1 cellular context compared by ENCODE assay signal in the genomic region with DNA sequence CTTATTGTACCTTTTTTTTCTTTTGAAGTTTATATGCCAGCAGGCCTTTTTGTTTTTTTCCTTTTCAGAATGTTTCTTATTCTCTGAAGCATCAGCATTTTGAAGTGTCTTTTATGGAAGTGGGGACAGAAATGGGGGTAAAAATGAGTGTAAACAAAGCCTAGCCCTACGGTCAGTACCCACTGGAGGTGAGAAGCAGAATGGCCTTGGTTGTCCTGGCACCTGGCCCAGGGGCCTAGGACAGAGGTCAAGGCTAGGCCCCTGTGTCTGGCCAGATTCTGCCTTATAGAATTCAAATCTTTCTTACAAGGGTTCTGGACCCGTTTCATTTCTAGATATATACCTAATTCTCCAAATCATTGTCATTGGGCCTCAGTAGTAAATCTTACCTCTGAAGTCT.
TF ChIP-seq lines count a peak whose summit lies in the region.

No MANE protein-coding gene starts in this region.

TF ChIP-seq in HepG2, 621 proteins besides CTCF, POLR2A, EP300 and RAD21 (continued from another document and continues in another):
- TF ChIP-seq, protein P1, sequence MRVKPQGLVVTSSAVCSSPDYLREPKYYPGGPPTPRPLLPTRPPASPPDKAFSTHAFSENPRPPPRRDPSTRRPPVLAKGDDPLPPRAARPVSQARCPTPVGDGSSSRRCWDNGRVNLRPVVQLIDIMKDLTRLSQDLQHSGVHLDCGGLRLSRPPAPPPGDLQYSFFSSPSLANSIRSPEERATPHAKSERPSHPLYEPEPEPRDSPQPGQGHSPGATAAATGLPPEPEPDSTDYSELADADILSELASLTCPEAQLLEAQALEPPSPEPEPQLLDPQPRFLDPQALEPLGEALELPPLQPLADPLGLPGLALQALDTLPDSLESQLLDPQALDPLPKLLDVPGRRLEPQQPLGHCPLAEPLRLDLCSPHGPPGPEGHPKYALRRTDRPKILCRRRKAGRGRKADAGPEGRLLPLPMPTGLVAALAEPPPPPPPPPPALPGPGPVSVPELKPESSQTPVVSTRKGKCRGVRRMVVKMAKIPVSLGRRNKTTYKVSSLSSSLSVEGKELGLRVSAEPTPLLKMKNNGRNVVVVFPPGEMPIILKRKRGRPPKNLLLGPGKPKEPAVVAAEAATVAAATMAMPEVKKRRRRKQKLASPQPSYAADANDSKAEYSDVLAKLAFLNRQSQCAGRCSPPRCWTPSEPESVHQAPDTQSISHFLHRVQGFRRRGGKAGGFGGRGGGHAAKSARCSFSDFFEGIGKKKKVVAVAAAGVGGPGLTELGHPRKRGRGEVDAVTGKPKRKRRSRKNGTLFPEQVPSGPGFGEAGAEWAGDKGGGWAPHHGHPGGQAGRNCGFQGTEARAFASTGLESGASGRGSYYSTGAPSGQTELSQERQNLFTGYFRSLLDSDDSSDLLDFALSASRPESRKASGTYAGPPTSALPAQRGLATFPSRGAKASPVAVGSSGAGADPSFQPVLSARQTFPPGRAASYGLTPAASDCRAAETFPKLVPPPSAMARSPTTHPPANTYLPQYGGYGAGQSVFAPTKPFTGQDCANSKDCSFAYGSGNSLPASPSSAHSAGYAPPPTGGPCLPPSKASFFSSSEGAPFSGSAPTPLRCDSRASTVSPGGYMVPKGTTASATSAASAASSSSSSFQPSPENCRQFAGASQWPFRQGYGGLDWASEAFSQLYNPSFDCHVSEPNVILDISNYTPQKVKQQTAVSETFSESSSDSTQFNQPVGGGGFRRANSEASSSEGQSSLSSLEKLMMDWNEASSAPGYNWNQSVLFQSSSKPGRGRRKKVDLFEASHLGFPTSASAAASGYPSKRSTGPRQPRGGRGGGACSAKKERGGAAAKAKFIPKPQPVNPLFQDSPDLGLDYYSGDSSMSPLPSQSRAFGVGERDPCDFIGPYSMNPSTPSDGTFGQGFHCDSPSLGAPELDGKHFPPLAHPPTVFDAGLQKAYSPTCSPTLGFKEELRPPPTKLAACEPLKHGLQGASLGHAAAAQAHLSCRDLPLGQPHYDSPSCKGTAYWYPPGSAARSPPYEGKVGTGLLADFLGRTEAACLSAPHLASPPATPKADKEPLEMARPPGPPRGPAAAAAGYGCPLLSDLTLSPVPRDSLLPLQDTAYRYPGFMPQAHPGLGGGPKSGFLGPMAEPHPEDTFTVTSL (CRISPR knock-in tag; IDR thresholded peaks at IDR 0.05; ENCODE audit: borderline replicate concordance) = no peak
- TF ChIP-seq CBX2 (IDR thresholded peaks at IDR 0.05; ENCODE audit: low read depth, low read length) = no peak
- TF ChIP-seq CBX2 (CRISPR knock-in tag; IDR thresholded peaks at IDR 0.05; ENCODE audit: low read depth) = no peak
- TF ChIP-seq CCDC6 (CRISPR knock-in tag; IDR thresholded peaks at IDR 0.05) = no peak
- no peak for TF ChIP-seq TMF1 (CRISPR knock-in tag; IDR thresholded peaks at IDR 0.05; ENCODE audit: low read depth)
- TF ChIP-seq, protein P2, sequence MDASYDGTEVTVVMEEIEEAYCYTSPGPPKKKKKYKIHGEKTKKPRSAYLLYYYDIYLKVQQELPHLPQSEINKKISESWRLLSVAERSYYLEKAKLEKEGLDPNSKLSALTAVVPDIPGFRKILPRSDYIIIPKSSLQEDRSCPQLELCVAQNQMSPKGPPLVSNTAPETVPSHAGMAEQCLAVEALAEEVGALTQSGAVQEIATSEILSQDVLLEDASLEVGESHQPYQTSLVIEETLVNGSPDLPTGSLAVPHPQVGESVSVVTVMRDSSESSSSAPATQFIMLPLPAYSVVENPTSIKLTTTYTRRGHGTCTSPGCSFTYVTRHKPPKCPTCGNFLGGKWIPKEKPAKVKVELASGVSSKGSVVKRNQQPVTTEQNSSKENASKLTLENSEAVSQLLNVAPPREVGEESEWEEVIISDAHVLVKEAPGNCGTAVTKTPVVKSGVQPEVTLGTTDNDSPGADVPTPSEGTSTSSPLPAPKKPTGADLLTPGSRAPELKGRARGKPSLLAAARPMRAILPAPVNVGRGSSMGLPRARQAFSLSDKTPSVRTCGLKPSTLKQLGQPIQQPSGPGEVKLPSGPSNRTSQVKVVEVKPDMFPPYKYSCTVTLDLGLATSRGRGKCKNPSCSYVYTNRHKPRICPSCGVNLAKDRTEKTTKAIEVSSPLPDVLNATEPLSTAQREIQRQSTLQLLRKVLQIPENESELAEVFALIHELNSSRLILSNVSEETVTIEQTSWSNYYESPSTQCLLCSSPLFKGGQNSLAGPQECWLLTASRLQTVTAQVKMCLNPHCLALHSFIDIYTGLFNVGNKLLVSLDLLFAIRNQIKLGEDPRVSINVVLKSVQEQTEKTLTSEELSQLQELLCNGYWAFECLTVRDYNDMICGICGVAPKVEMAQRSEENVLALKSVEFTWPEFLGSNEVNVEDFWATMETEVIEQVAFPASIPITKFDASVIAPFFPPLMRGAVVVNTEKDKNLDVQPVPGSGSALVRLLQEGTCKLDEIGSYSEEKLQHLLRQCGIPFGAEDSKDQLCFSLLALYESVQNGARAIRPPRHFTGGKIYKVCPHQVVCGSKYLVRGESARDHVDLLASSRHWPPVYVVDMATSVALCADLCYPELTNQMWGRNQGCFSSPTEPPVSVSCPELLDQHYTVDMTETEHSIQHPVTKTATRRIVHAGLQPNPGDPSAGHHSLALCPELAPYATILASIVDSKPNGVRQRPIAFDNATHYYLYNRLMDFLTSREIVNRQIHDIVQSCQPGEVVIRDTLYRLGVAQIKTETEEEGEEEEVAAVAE (CRISPR knock-in tag; IDR thresholded peaks at IDR 0.05; ENCODE audit: borderline replicate concordance) = no peak
- 0 out of 2 replicates have a peak, but pooled peaks have one; percentile 16 for TF ChIP-seq PPARG (CRISPR knock-in tag; conservative IDR thresholded peaks at IDR 0.05)
- no peak for TF ChIP-seq ZNF207 (IDR thresholded peaks at IDR 0.05; ENCODE audit: borderline replicate concordance)
- 0 out of 2 replicates have a peak, but pooled peaks have one; percentile 28 for TF ChIP-seq RXRB (CRISPR knock-in tag; IDR thresholded peaks at IDR 0.05; ENCODE audit: borderline replicate concordance)
- no peak for TF ChIP-seq ELF4 (CRISPR knock-in tag; IDR thresholded peaks at IDR 0.05; ENCODE audit: borderline replicate concordance)
- TF ChIP-seq SAP130 (CRISPR knock-in tag; IDR thresholded peaks at IDR 0.05; ENCODE audit: low read depth) = no peak
- TF ChIP-seq SCMH1 (CRISPR knock-in tag; IDR thresholded peaks at IDR 0.05; ENCODE audit: borderline replicate concordance) = no peak
- TF ChIP-seq, protein P3, sequence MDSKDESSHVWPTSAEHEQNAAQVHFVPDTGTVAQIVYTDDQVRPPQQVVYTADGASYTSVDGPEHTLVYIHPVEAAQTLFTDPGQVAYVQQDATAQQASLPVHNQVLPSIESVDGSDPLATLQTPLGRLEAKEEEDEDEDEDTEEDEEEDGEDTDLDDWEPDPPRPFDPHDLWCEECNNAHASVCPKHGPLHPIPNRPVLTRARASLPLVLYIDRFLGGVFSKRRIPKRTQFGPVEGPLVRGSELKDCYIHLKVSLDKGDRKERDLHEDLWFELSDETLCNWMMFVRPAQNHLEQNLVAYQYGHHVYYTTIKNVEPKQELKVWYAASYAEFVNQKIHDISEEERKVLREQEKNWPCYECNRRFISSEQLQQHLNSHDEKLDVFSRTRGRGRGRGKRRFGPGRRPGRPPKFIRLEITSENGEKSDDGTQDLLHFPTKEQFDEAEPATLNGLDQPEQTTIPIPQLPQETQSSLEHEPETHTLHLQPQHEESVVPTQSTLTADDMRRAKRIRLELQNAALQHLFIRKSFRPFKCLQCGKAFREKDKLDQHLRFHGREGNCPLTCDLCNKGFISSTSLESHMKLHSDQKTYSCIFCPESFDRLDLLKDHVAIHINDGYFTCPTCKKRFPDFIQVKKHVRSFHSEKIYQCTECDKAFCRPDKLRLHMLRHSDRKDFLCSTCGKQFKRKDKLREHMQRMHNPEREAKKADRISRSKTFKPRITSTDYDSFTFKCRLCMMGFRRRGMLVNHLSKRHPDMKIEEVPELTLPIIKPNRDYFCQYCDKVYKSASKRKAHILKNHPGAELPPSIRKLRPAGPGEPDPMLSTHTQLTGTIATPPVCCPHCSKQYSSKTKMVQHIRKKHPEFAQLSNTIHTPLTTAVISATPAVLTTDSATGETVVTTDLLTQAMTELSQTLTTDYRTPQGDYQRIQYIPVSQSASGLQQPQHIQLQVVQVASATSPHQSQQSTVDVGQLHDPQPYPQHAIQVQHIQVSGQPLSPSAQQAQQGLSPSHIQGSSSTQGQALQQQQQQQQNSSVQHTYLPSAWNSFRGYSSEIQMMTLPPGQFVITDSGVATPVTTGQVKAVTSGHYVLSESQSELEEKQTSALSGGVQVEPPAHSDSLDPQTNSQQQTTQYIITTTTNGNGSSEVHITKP (CRISPR knock-in tag; IDR thresholded peaks at IDR 0.05; ENCODE audit: low read depth) = no peak
- TF ChIP-seq ZKSCAN5 (CRISPR knock-in tag; IDR thresholded peaks at IDR 0.05) = peak; percentile 78; the same call in 1 of the 2 replicates
- TF ChIP-seq, protein P4, sequence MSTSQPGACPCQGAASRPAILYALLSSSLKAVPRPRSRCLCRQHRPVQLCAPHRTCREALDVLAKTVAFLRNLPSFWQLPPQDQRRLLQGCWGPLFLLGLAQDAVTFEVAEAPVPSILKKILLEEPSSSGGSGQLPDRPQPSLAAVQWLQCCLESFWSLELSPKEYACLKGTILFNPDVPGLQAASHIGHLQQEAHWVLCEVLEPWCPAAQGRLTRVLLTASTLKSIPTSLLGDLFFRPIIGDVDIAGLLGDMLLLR (CRISPR knock-in tag; IDR thresholded peaks at IDR 0.05) = no peak
- TF ChIP-seq NKX3-1 (CRISPR knock-in tag; IDR thresholded peaks at IDR 0.05) = no peak
- no peak for TF ChIP-seq JUNB (CRISPR knock-in tag; IDR thresholded peaks at IDR 0.05; ENCODE audit: borderline replicate concordance)
- no peak for TF ChIP-seq MED8 (CRISPR knock-in tag; IDR thresholded peaks at IDR 0.05; ENCODE audit: insufficient replicate concordance)
- TF ChIP-seq RARA (CRISPR knock-in tag; IDR thresholded peaks at IDR 0.05) = peak; percentile 79
- TF ChIP-seq SIX4 (CRISPR knock-in tag; IDR thresholded peaks at IDR 0.05) = no peak
- no peak for TF ChIP-seq ZNF652 (CRISPR knock-in tag; IDR thresholded peaks at IDR 0.05; ENCODE audit: borderline replicate concordance, low read depth)
- no peak for TF ChIP-seq GABPA (IDR thresholded peaks at IDR 0.05; ENCODE audit: low read depth, low read length)
- no peak for TF ChIP-seq GABPA (CRISPR knock-in tag; IDR thresholded peaks at IDR 0.05; ENCODE audit: low read depth)
- TF ChIP-seq NR2C2 (CRISPR knock-in tag; IDR thresholded peaks at IDR 0.05; ENCODE audit: borderline replicate concordance) = 0 out of 2 replicates have a peak, but pooled peaks have one; percentile 28
- TF ChIP-seq NFE2L1 (CRISPR knock-in tag; IDR thresholded peaks at IDR 0.05; ENCODE audit: borderline replicate concordance) = no peak
- TF ChIP-seq, protein P5, sequence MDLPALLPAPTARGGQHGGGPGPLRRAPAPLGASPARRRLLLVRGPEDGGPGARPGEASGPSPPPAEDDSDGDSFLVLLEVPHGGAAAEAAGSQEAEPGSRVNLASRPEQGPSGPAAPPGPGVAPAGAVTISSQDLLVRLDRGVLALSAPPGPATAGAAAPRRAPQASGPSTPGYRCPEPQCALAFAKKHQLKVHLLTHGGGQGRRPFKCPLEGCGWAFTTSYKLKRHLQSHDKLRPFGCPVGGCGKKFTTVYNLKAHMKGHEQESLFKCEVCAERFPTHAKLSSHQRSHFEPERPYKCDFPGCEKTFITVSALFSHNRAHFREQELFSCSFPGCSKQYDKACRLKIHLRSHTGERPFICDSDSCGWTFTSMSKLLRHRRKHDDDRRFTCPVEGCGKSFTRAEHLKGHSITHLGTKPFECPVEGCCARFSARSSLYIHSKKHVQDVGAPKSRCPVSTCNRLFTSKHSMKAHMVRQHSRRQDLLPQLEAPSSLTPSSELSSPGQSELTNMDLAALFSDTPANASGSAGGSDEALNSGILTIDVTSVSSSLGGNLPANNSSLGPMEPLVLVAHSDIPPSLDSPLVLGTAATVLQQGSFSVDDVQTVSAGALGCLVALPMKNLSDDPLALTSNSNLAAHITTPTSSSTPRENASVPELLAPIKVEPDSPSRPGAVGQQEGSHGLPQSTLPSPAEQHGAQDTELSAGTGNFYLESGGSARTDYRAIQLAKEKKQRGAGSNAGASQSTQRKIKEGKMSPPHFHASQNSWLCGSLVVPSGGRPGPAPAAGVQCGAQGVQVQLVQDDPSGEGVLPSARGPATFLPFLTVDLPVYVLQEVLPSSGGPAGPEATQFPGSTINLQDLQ (CRISPR knock-in tag; IDR thresholded peaks at IDR 0.05) = no peak
- no peak for TF ChIP-seq THYN1 (CRISPR knock-in tag; IDR thresholded peaks at IDR 0.05; ENCODE audit: borderline replicate concordance, low read depth)
- peak; percentile 52; the same call in 1 of the 2 replicates for TF ChIP-seq HNF4A (CRISPR knock-in tag; IDR thresholded peaks at IDR 0.05)
- no peak for TF ChIP-seq PLRG1 (conservative IDR thresholded peaks at IDR 0.05)
- TF ChIP-seq CEBPB (IDR thresholded peaks at IDR 0.05; ENCODE audit: borderline replicate concordance, low read depth, low read length) = no peak
- TF ChIP-seq, protein P6, sequence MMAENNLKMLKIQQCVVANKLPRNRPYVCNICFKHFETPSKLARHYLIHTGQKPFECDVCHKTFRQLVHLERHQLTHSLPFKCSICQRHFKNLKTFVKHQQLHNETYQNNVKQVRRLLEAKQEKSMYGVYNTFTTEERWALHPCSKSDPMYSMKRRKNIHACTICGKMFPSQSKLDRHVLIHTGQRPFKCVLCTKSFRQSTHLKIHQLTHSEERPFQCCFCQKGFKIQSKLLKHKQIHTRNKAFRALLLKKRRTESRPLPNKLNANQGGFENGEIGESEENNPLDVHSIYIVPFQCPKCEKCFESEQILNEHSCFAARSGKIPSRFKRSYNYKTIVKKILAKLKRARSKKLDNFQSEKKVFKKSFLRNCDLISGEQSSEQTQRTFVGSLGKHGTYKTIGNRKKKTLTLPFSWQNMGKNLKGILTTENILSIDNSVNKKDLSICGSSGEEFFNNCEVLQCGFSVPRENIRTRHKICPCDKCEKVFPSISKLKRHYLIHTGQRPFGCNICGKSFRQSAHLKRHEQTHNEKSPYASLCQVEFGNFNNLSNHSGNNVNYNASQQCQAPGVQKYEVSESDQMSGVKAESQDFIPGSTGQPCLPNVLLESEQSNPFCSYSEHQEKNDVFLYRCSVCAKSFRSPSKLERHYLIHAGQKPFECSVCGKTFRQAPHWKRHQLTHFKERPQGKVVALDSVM (CRISPR knock-in tag; IDR thresholded peaks at IDR 0.05) = no peak
- no peak for TF ChIP-seq RFXAP (CRISPR knock-in tag; IDR thresholded peaks at IDR 0.05; ENCODE audit: borderline replicate concordance)
- TF ChIP-seq ZFP41 (CRISPR knock-in tag; IDR thresholded peaks at IDR 0.05; ENCODE audit: borderline replicate concordance) = no peak
- TF ChIP-seq, protein P7, sequence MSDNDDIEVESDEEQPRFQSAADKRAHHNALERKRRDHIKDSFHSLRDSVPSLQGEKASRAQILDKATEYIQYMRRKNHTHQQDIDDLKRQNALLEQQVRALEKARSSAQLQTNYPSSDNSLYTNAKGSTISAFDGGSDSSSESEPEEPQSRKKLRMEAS (IDR thresholded peaks at IDR 0.05) = no peak
- TF ChIP-seq ELF3 (CRISPR knock-in tag; IDR thresholded peaks at IDR 0.05) = no peak
- no peak for TF ChIP-seq SOX13 (IDR thresholded peaks at IDR 0.05)
- peak in 1 of 2 experiments; percentile 52; a peak in 2 of 4 replicates for TF ChIP-seq SOX13 (CRISPR knock-in tag; conservative IDR thresholded peaks at IDR 0.05 in 1 of 2, IDR thresholded peaks at IDR 0.05 in 1 of 2)
- peak; percentile 60 for TF ChIP-seq NR2F6 (IDR thresholded peaks at IDR 0.05)
- peak; percentile 84 for TF ChIP-seq NR2F6 (CRISPR knock-in tag; IDR thresholded peaks at IDR 0.05)
- TF ChIP-seq XRCC5 (optimal IDR thresholded peaks at IDR 0.05; ENCODE audit: low read length) = no peak
- peak; percentile 28; the same call in 1 of the 2 replicates for TF ChIP-seq ZMYM4 (CRISPR knock-in tag; IDR thresholded peaks at IDR 0.05)
- no peak for TF ChIP-seq HMGA1 (CRISPR knock-in tag; conservative IDR thresholded peaks at IDR 0.05)
- TF ChIP-seq ZNF24 (IDR thresholded peaks at IDR 0.05) = no peak
- TF ChIP-seq SPEN (CRISPR knock-in tag; IDR thresholded peaks at IDR 0.05; ENCODE audit: low read depth) = no peak
- no peak for TF ChIP-seq ZNF33B (CRISPR knock-in tag; IDR thresholded peaks at IDR 0.05)
- TF ChIP-seq ZNF788 (CRISPR knock-in tag; IDR thresholded peaks at IDR 0.05; ENCODE audit: borderline replicate concordance) = no peak
